9 cellular contexts compared by ENCODE assay signal in the genomic region with DNA sequence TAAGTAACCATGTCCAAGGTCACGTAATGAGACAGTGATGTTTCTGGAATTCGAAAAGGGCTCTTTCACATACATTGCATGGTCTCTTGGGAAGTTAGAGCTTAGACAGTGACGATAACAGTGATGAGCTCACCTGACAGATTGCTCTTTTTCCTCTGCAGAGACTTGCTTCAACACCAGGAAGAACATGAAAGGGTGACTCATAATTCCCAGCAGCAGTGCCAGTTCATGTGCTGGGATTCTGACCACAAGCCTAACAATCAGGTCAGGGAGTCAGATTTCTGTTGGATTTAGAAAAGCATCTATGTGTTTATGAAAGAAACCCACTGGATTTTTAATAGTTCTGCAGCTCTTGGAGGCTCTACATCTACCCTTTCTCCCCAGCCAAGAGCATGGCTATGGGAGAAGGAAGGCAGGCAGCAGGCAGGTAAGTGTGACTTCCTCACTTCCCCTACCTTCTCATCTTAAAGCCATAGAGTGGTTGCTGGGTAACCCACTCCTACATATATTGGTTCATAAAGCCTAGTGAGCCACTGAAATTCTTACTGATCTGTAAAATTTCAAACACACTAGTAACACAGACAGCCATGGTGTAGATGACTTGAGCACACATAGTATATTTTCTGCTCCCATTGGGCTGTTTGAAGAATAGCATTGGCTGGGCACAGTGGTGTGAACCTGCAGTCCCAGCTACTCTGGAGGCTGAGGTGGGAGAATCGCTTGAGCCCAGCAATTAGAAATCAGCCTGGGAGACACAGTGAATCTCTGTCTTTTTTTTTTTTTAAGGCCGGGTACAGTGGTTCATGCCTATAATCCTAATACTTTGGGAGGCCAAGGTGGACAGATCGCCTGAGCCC. TPM values are rescaled to one million over a fixed set of nuclear protein-coding genes. Genes with fewer than 3 reads are reported as not detected.
DNase-seq lines count a peak whose midpoint lies in the region; ATAC-seq, FAIRE-seq and TF ChIP-seq lines count a peak whose summit lies in the region.
"Had no signal": no experiment of that assay in that cellular context is flagged by ENCODE, and none has a peak within 500 bp of the region (broad histone marks: within the 10 kb centered on the region; RNA-seq: fewer than 3 reads in every experiment).

No MANE protein-coding gene starts in this region.

- POLR2A ChIA-PET in IMR-90 (lab: Charles Lee; ENCODE audit: unreplicated experiment): no interaction called here

- ATAC-seq in IMR-90 (ENCODE audit: low read depth): peak; percentile 95

- no peak overlapping the region for H4K91ac ChIP-seq in IMR-90 (ENCODE audit: insufficient read depth, low read depth, low read length)

- H3K4me1 ChIP-seq in IMR-90 (ENCODE audit: control insufficient read depth, insufficient read depth, low read length): peaks cover 10% of the 10 kb centered on the region
- peaks cover 3% of the 10 kb centered on the region for H3K4me1 ChIP-seq in neural progenitor cell

- TF ChIP-seq CTCF in IMR-90 (conservative IDR thresholded peaks at IDR 0.05; ENCODE audit: low read depth, low read length) (no peak), chondrocyte (IDR thresholded peaks at IDR 0.05) (no peak), osteocyte (IDR thresholded peaks at IDR 0.05) (no peak), neural progenitor cell (IDR thresholded peaks at IDR 0.05) (no peak)

- H2AK5ac ChIP-seq in IMR-90 (ENCODE audit: low read depth, low read length): peak overlapping the region; percentile 52; the same call in 1 of the 2 replicates

- no peaks in the 10 kb centered on the region for H3K9me3 ChIP-seq in IMR-90 (ENCODE audit: control insufficient read depth, insufficient read depth, low read length)
- no peaks in the 10 kb centered on the region for H3K9me3 ChIP-seq in neural progenitor cell (ENCODE audit: low read depth)

- H2BK20ac ChIP-seq in IMR-90 (ENCODE audit: low read depth, low read length): no peak overlapping the region

- peaks cover 2% of the 10 kb centered on the region; the same call in 1 of the 2 replicates for H3K9me1 ChIP-seq in IMR-90 (ENCODE audit: insufficient read depth, low read length)

- H2AFZ ChIP-seq in IMR-90 (replicated peaks; ENCODE audit: low read length, poor library complexity): no peak overlapping the region
- H2AFZ ChIP-seq in neural progenitor cell (replicated peaks): no peak overlapping the region

- WGBS in IMR-90 (ENCODE audit: extremely low coverage in 2 of 2, insufficient read length in 1 of 2), 2 experiments: 0% methylated on average over 1 of the region's 6 CpGs; no CpG with 5 or more reads in 1 of the 2 experiments

- in situ Hi-C loops in IMR-90 (cut with MboI; ENCODE audit: low sequenced_read_pairs): no loop called here

- peak overlapping the region; percentile 81; the same call in 1 of the 2 replicates for H3K27ac ChIP-seq in IMR-90 (ENCODE audit: insufficient read depth, low read length)
- H3K27ac ChIP-seq in neural progenitor cell: no peak overlapping the region
- H3K27ac ChIP-seq: WERI-Rb-1 had no signal

- no peak for TF ChIP-seq RAD21 in IMR-90 (IDR thresholded peaks at IDR 0.05; ENCODE audit: low read length)

- peak overlapping the region; percentile 17 for H2BK5ac ChIP-seq in IMR-90 (ENCODE audit: low read depth, low read length, poor library complexity, severe bottlenecking)

- H2AK9ac ChIP-seq in IMR-90 (replicated peaks; ENCODE audit: low read depth, low read length, poor library complexity): no peak overlapping the region

- H4K8ac ChIP-seq in IMR-90 (ENCODE audit: low read depth in 2 of 2, low read length in 2 of 2): no peak overlapping the region

- H3K4me1 Mint-ChIP-seq in chondrocyte (ENCODE audit: low read depth): peaks cover 20% of the 10 kb centered on the region
- peaks cover 15% of the 10 kb centered on the region for H3K4me1 Mint-ChIP-seq in osteocyte (ENCODE audit: unreplicated experiment)
- no peaks in the 10 kb centered on the region for H3K4me1 Mint-ChIP-seq in neural progenitor cell

- no peak overlapping the region for H3K56ac ChIP-seq in IMR-90 (ENCODE audit: extremely low read depth, insufficient read depth, low read length)

- no peak for DNase-seq in GM12891 (ENCODE audit: insufficient read length, low spot score)
- DNase-seq in IMR-90: peak; percentile 100
- no peak for DNase-seq in chondrocyte (ENCODE audit: low spot score)
- no peak for DNase-seq in osteocyte (ENCODE audit: extremely low spot score, unreplicated experiment)
- no peak for DNase-seq in ecto neural progenitor cell (ENCODE audit: low spot score)
- no peak for DNase-seq in activated effector memory CD4-positive, alpha-beta T cell treated with Interleukin-2 at 50 U/mL for 16 hours
- no peak for DNase-seq in NCI-H524 treated with DMSO at 0.1 percent for 48 hours (lab: John Stamatoyannopoulos, UW)
- DNase-seq in neural progenitor cell (ENCODE audit: low spot score): no peak
- DNase-seq: WERI-Rb-1 had no signal

- no TSS peak for BruUV-seq in IMR-90 (replicated peaks; lab: Mats Ljungman, UMichigan)

- intact Hi-C loops in IMR-90 (cut with micrococcal nuclease): loop anchor here (2.0 to 5.0 kb wide), 2 partner anchors 33 to 44 kb away; a partner anchor contains a TSS

- H3K4ac ChIP-seq in IMR-90 (ENCODE audit: low read depth, low read length): 0 out of 2 replicates have a peak overlapping the region, but pooled peaks have one; percentile 4

- H3K27me3 Mint-ChIP-seq in chondrocyte (ENCODE audit: low read depth) (no peaks in the 10 kb centered on the region), osteocyte (ENCODE audit: unreplicated experiment) (peaks cover 2% of the 10 kb centered on the region), neural progenitor cell (ENCODE audit: insufficient read depth, low read depth) (no peaks in the 10 kb centered on the region)

- H3K23ac ChIP-seq in IMR-90 (ENCODE audit: low read depth, low read length): no peak overlapping the region

- H2BK120ac ChIP-seq in IMR-90 (ENCODE audit: low read depth, low read length): 0 out of 2 replicates have a peak overlapping the region, but pooled peaks have one; percentile 9

- H3K18ac ChIP-seq in IMR-90 (ENCODE audit: low read depth, low read length): peak overlapping the region; percentile 68

- H3K9ac ChIP-seq in IMR-90 (ENCODE audit: low read depth, low read length) (no peak overlapping the region), neural progenitor cell (no peak overlapping the region)

- H4K20me1 ChIP-seq in IMR-90 (ENCODE audit: insufficient read depth, low read length) (0 out of 2 replicates have a peak, but pooled peaks cover 3% of the 10 kb centered on the region), neural progenitor cell (ENCODE audit: low read depth) (no peaks in the 10 kb centered on the region)

- no peaks in the 10 kb centered on the region for H3F3A ChIP-seq in neural progenitor cell (ENCODE audit: low read depth)

- H2BK15ac ChIP-seq in IMR-90 (ENCODE audit: low read depth, low read length): no peak overlapping the region

- H3K36me3 Mint-ChIP-seq in chondrocyte (ENCODE audit: low read depth) (no peaks in the 10 kb centered on the region), osteocyte (ENCODE audit: unreplicated experiment) (no peaks in the 10 kb centered on the region), neural progenitor cell (no peaks in the 10 kb centered on the region)

- H3K79me2 ChIP-seq in neural progenitor cell (ENCODE audit: low read depth): no peaks in the 10 kb centered on the region

- no peak overlapping the region; the same call in 1 of the 2 replicates for H4K5ac ChIP-seq in IMR-90 (ENCODE audit: low read depth, low read length)

- TF ChIP-seq POLR2A in GM12891 (IDR thresholded peaks at IDR 0.05; ENCODE audit: low read depth, low read length) (no peak), IMR-90 (IDR thresholded peaks at IDR 0.05; ENCODE audit: low read depth, low read length) (no peak)

- H3K4me3 ChIP-seq in IMR-90 (ENCODE audit: insufficient read depth, low read depth, low read length) (no peak overlapping the region), neural progenitor cell (no peak overlapping the region)

- dilution Hi-C loops in IMR-90 (cut with HindIII; ENCODE audit: low sequenced_read_pairs, unreplicated experiment): no loop called here

- peak overlapping the region; percentile 64 for H3K4me2 ChIP-seq in IMR-90 (ENCODE audit: low read depth, low read length)
- no peak overlapping the region for H3K4me2 ChIP-seq in neural progenitor cell

- H3K27ac Mint-ChIP-seq in chondrocyte (ENCODE audit: unreplicated experiment): peak overlapping the region; percentile 82
- peak overlapping the region; percentile 66 for H3K27ac Mint-ChIP-seq in osteocyte (ENCODE audit: unreplicated experiment)
- H3K27ac Mint-ChIP-seq in neural progenitor cell: no peak overlapping the region

- H3K36me3 ChIP-seq in IMR-90 (ENCODE audit: control insufficient read depth, insufficient read depth, low read length) (no peaks in the 10 kb centered on the region), neural progenitor cell (no peaks in the 10 kb centered on the region)
- H3K36me3 ChIP-seq: WERI-Rb-1 had no signal

- H3K79me1 ChIP-seq in IMR-90 (ENCODE audit: low read depth in 1 of 2, low read length in 2 of 2): no peaks in the 10 kb centered on the region

- CTCF ChIA-PET in IMR-90 (lab: Yijun Ruan, JAX): interaction anchor here (0.6 to 0.7 kb wide), 3 partner anchors 128 to 163 kb away, joined by 3 to 7 read pairs (median 5); no protein-coding TSS in a partner anchor

- H3K27me3 ChIP-seq in IMR-90 (ENCODE audit: control insufficient read depth, insufficient read depth, low read length) (no peaks in the 10 kb centered on the region), neural progenitor cell (no peaks in the 10 kb centered on the region)

- peak; percentile 5 for FAIRE-seq in GM12891 (lab: Jason Lieb, UNC)

- H3K4me3 Mint-ChIP-seq in chondrocyte (ENCODE audit: unreplicated experiment) (peak overlapping the region; percentile 23), osteocyte (ENCODE audit: unreplicated experiment) (no peak overlapping the region), neural progenitor cell (no peak overlapping the region)

- no peaks in the 10 kb centered on the region for H3K9me3 Mint-ChIP-seq in chondrocyte (ENCODE audit: low read depth)
- no peaks in the 10 kb centered on the region for H3K9me3 Mint-ChIP-seq in osteocyte (ENCODE audit: unreplicated experiment)
- H3K9me3 Mint-ChIP-seq in neural progenitor cell: peaks cover 2% of the 10 kb centered on the region

- 0 out of 2 replicates have a peak overlapping the region, but pooled peaks have one; percentile 26 for H3K14ac ChIP-seq in IMR-90 (replicated peaks; ENCODE audit: low read depth, low read length)

TF ChIP-seq in GM12891, 5 proteins besides CTCF, POLR2A, EP300 and RAD21 (continues in another document):
- TF ChIP-seq POU2F2 (IDR thresholded peaks at IDR 0.05; ENCODE audit: low read depth, low read length): no peak

TF ChIP-seq in IMR-90, 13 proteins besides CTCF, POLR2A, EP300 and RAD21 (continues in another document):
- TF ChIP-seq CHD1 (IDR thresholded peaks at IDR 0.05; ENCODE audit: low read depth, low read length): 0 out of 2 replicates have a peak, but pooled peaks have one; percentile 77

RNA-seq across cellular contexts. Expression of a gene that starts 44.4 kb away (rescaled TPM):
- polyA plus RNA-seq in GM12891 (2012; ENCODE audit: low read depth, missing spikeins): 35.5 TPM
- 53.1 and 60.0 TPM in 2 replicates for total RNA-seq in IMR-90 (2012; rRNA removed)
- 16.2 and 31.2 TPM in 2 replicates for polyA plus RNA-seq in IMR-90 (2012; rRNA removed)
- polyA plus RNA-seq in IMR-90 (2012; cell fraction: cytosol; rRNA removed): 1.1 and 3.1 TPM in 2 replicates
- polyA plus RNA-seq in IMR-90 (2012; cell fraction: nucleus; rRNA removed; ENCODE audit: low replicate concordance): 1.3 and 21.9 TPM in 2 replicates
- total RNA-seq in chondrocyte: 75.7 to 108 TPM (median 99.2 TPM) in 3 replicates
- 58.7 and 62.4 TPM in 2 replicates for total RNA-seq in osteocyte
- total RNA-seq in neural progenitor cell (ENCODE audit: low replicate concordance): 13.8 and 31.3 TPM in 2 replicates
